Comparison of ENCODE assay signal across 14 cellular contexts in genomic region chr10:50419091-50419490, GRCh38.
A peak's percentile ranks its signal among the peaks of the same experiment; 100 is the strongest.
DNase-seq lines count a peak whose midpoint lies in the region; ATAC-seq and TF ChIP-seq lines count a peak whose summit lies in the region.
"Had no signal": no experiment of that assay in that cellular context is flagged by ENCODE, and none has a peak within 500 bp of the region (broad histone marks: within the 10 kb centered on the region; RNA-seq: fewer than 3 reads in every experiment).

No MANE protein-coding gene starts in this region.

- H3K9me3 ChIP-seq in SK-N-SH (no peaks in the 10 kb centered on the region), PC-9 (ENCODE audit: insufficient read depth, low read depth) (no peaks in the 10 kb centered on the region), esophagus squamous epithelium (no peaks in the 10 kb centered on the region), skeletal muscle satellite cell (replicated peaks; ENCODE audit: low read length) (no peaks in the 10 kb centered on the region)
- H3K9me3 ChIP-seq: SJCRH30 had no signal

- in situ Hi-C loops in KBM-7 (cut with MboI; ENCODE audit: low pct_unique_long_range_greater_than_20kb, low sequenced_read_pairs), result no loop called here

- intact Hi-C loops in PC-9 (cut with micrococcal nuclease; ENCODE audit: unreplicated experiment), result loop anchor here (2.0 to 5.0 kb wide), 4 partner anchors 52 to 143 kb away; no protein-coding TSS in a partner anchor
- intact Hi-C loops in esophagus squamous epithelium (cut with DNase I), result no loop called here

- H2AFZ ChIP-seq in SK-N-SH (ENCODE audit: low read depth), result no peak overlapping the region
- no peak overlapping the region for H2AFZ ChIP-seq in PC-9

- WGBS in SK-N-SH (ENCODE audit: low lambda C conversion rate), result 84% methylated on average over 3 of the region's 3 CpGs
- whole genome bisulfite sequencing in esophagus squamous epithelium, 2 donors, result 70 to 72% methylated on average over 3 of the region's 3 CpGs

- peaks cover 38% of the 10 kb centered on the region for H3K79me2 ChIP-seq in SK-N-SH (ENCODE audit: insufficient read depth)
- H3K79me2 ChIP-seq in PC-9 (ENCODE audit: low read depth), result peaks cover 58% of the 10 kb centered on the region

- H3K4me3 ChIP-seq in SK-N-SH (ENCODE audit: low read depth in 2 of 2, low read length in 1 of 2) (no peak overlapping the region), PC-9 (peak overlapping the region; percentile 96; the same call in 1 of the 2 replicates), esophagus squamous epithelium (peak overlapping the region in 1 of 4 donors; percentile 78), skeletal muscle satellite cell (ENCODE audit: low read length) (no peak overlapping the region)

- CTCF ChIA-PET in SK-N-SH (lab: Yijun Ruan, JAX) (interaction anchor here (1.1 kb wide), 1 partner anchor 15 kb away, joined by 3 read pairs; no protein-coding TSS in a partner anchor), PC-9 (lab: Charles Lee) (interaction anchor here (0.6 to 1.4 kb wide), 2 partner anchors 51 to 52 kb away, joined by 3 to 4 read pairs; no protein-coding TSS in a partner anchor)

- no peak for TF ChIP-seq CTCF in SK-N-SH (IDR thresholded peaks at IDR 0.05)
- no peak for TF ChIP-seq CTCF in PC-9 (conservative IDR thresholded peaks at IDR 0.05)
- no peak for TF ChIP-seq CTCF in esophagus squamous epithelium (IDR thresholded peaks at IDR 0.05)

- no peak for ATAC-seq in SK-N-SH treated with all-trans-retinoic acid at 6 μM for 48 hours

- TF ChIP-seq RAD21 in SK-N-SH (IDR thresholded peaks at IDR 0.05; ENCODE audit: low read length), result no peak

- no peak overlapping the region for H3K9ac ChIP-seq in SK-N-SH
- H3K9ac ChIP-seq in skeletal muscle satellite cell (ENCODE audit: low read depth, low read length), result no peak overlapping the region

- no peak for TF ChIP-seq POLR2A in esophagus squamous epithelium (IDR thresholded peaks at IDR 0.05)

- TF ChIP-seq EP300 in SK-N-SH (IDR thresholded peaks at IDR 0.05; ENCODE audit: borderline replicate concordance in 1 of 2, low read depth in 1 of 2, low read length in 1 of 2), result no peak

- DNase-seq in SK-N-SH (no peak), PC-9 (no peak), esophagus squamous epithelium (lab: John Stamatoyannopoulos, UW) (no peak), NCI-H69 (lab: John Stamatoyannopoulos, UW) (no peak), A172 (ENCODE audit: low spot score) (no peak), KBM-7 (no peak)
- DNase-seq: activated naive CD4-positive, alpha-beta T cell treated with anti-CD3 and anti-CD28 coated beads for 36 hours; NCI-H1105 treated with DMSO at 0.1 percent for 48 hours; NCI-H2227 treated with DMSO at 0.1 percent for 48 hours; SJCRH30; stimulated activated CD4-positive, alpha-beta T cell treated with anti-CD3 and anti-CD28 coated beads, Interleukin-1b, Interleukin-23, amount 100 ng/mL, for 48 hours had no signal

- H3K4me2 ChIP-seq in SK-N-SH (peak overlapping the region; percentile 85), PC-9 (peak overlapping the region; percentile 77), skeletal muscle satellite cell (ENCODE audit: low read length) (peak overlapping the region; percentile 84)

- BruUV-seq in PC-9 (replicated peaks; lab: Mats Ljungman, UMichigan), result no TSS peak

- H4K20me1 ChIP-seq in SK-N-SH (ENCODE audit: insufficient read depth) (peaks cover 7% of the 10 kb centered on the region; the same call in 1 of the 2 replicates), PC-9 (ENCODE audit: insufficient read depth) (peaks cover 14% of the 10 kb centered on the region; the same call in 1 of the 2 replicates)

- POLR2A ChIA-PET in SK-N-SH (lab: Yijun Ruan, JAX), result no interaction called here
- POLR2A ChIA-PET in PC-9 (lab: Charles Lee; ENCODE audit: unreplicated experiment), result interaction anchor here (0.5 kb wide), 2 partner anchors 13 to 178 kb away, joined by 3 read pairs; no protein-coding TSS in a partner anchor

- no peaks in the 10 kb centered on the region for H3K27me3 ChIP-seq in SK-N-SH (ENCODE audit: insufficient read depth)
- no peaks in the 10 kb centered on the region for H3K27me3 ChIP-seq in PC-9 (ENCODE audit: insufficient read depth, low read depth)
- no peaks in the 10 kb centered on the region for H3K27me3 ChIP-seq in esophagus squamous epithelium
- H3K27me3 ChIP-seq in skeletal muscle satellite cell (ENCODE audit: control insufficient read depth, insufficient read depth, low read length), result no peaks in the 10 kb centered on the region
- H3K27me3 ChIP-seq: SJCRH30 had no signal

- H3K9me2 ChIP-seq in SK-N-SH (no peaks in the 10 kb centered on the region), PC-9 (ENCODE audit: insufficient read depth) (no peaks in the 10 kb centered on the region)

- H3F3A ChIP-seq in SK-N-SH (replicated peaks; ENCODE audit: insufficient read depth) (no peaks in the 10 kb centered on the region), PC-9 (ENCODE audit: insufficient read depth, low read depth) (peaks cover 10% of the 10 kb centered on the region)

- no peak overlapping the region for H3K27ac ChIP-seq in SK-N-SH (ENCODE audit: low read depth in 2 of 2, low read length in 1 of 2)
- H3K27ac ChIP-seq in PC-9, result peak overlapping the region; percentile 92
- peak overlapping the region in 3 of 4 donors; percentile 78 to 94 (median 92) for H3K27ac ChIP-seq in esophagus squamous epithelium
- H3K27ac ChIP-seq: 22Rv1 had no signal

- H3K4me1 ChIP-seq in SK-N-SH (ENCODE audit: control insufficient read depth in 1 of 2, insufficient read depth in 2 of 2, low read depth in 1 of 2, low read length in 1 of 2), result peaks cover 5% of the 10 kb centered on the region in 2 experiments; a peak in 1 of 4 replicates
- H3K4me1 ChIP-seq in PC-9 (replicated peaks; ENCODE audit: insufficient read depth), result peaks cover 44% of the 10 kb centered on the region
- peaks cover 6 to 53% (median 17%) of the 10 kb centered on the region in 3 donors for H3K4me1 ChIP-seq in esophagus squamous epithelium
- H3K4me1 ChIP-seq in skeletal muscle satellite cell (ENCODE audit: control insufficient read depth, insufficient read depth, low read length), result peaks cover 15% of the 10 kb centered on the region
- H3K4me1 ChIP-seq: SJCRH30 had no signal

- no peaks in the 10 kb centered on the region for H3K36me3 ChIP-seq in SK-N-SH (replicated peaks in 1 of 2; ENCODE audit: control insufficient read depth in 1 of 2, insufficient read depth in 2 of 2, low read length in 1 of 2)
- H3K36me3 ChIP-seq in PC-9 (ENCODE audit: low read depth), result 0 out of 2 replicates have a peak, but pooled peaks cover 16% of the 10 kb centered on the region
- no peaks in the 10 kb centered on the region for H3K36me3 ChIP-seq in esophagus squamous epithelium
- no peaks in the 10 kb centered on the region for H3K36me3 ChIP-seq in skeletal muscle satellite cell (ENCODE audit: insufficient read depth, low read length)
- H3K36me3 ChIP-seq: SJCRH30 had no signal

TF ChIP-seq in SK-N-SH, 30 proteins besides CTCF, POLR2A, EP300 and RAD21:
- no peak for TF ChIP-seq JUND (IDR thresholded peaks at IDR 0.05)
TF ChIP-seq in SK-N-SH: peak in this region for 0.

TF ChIP-seq in SK-N-SH treated with all-trans-retinoic acid at 6 μM for 48 hours, 23 proteins besides CTCF, POLR2A, EP300 and RAD21:
- no peak for TF ChIP-seq ZFP3 (CRISPR knock-in tag; IDR thresholded peaks at IDR 0.05)
- no peak for TF ChIP-seq GLIS3 (CRISPR knock-in tag; IDR thresholded peaks at IDR 0.05)
- no peak for TF ChIP-seq TSHZ2 (CRISPR knock-in tag; IDR thresholded peaks at IDR 0.05)
- no peak for TF ChIP-seq PPARA (CRISPR knock-in tag; IDR thresholded peaks at IDR 0.05; ENCODE audit: borderline replicate concordance)
- TF ChIP-seq RARB (CRISPR knock-in tag; IDR thresholded peaks at IDR 0.05), result no peak
- TF ChIP-seq CSRNP3 (CRISPR knock-in tag; IDR thresholded peaks at IDR 0.05), result no peak
- no peak for TF ChIP-seq ZNF70 (CRISPR knock-in tag; IDR thresholded peaks at IDR 0.05)
- TF ChIP-seq TOX (CRISPR knock-in tag; IDR thresholded peaks at IDR 0.05; ENCODE audit: borderline replicate concordance), result no peak
TF ChIP-seq in SK-N-SH treated with all-trans-retinoic acid at 6 μM for 48 hours: peak in this region for 0.

Comparison
In these comparisons a context has a peak if more than half of its experiments do, and no peak if none do; other contexts are left out.
1. H3K27ac ChIP-seq: peak in PC-9 (single experiment) and esophagus squamous epithelium (3 of 4); none in SK-N-SH (0 of 2).
2. Peak in every context shown above with its lines, with median percentiles within 50 percentile points of each other: H3K4me2 ChIP-seq.